ENCODE assay signal across 1 cellular context in the genomic region with DNA sequence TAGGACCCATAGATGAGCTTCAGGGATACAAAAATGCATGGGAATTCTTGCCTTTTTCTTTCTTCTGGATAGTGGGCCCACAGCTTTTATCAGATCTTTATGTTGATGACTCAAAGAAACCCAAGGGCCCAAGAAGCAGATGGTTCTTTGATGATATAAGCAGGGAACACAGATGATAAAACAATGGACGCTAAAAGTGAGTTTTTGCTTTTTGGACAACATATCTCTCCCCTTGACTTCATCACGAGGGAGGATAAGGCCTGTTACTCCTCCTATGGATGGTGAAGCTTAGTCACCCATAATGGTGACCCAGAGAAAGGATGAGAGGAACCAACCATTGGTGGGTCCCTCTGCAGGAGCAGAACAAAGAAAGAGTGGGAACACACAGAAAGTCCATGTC.
TF ChIP-seq lines count a peak whose summit lies in the region.

No MANE protein-coding gene starts in this region.

TF ChIP-seq in K562, 482 proteins besides CTCF, POLR2A, EP300 and RAD21 (continued from another document and continues in another):
- TF ChIP-seq, protein P1, sequence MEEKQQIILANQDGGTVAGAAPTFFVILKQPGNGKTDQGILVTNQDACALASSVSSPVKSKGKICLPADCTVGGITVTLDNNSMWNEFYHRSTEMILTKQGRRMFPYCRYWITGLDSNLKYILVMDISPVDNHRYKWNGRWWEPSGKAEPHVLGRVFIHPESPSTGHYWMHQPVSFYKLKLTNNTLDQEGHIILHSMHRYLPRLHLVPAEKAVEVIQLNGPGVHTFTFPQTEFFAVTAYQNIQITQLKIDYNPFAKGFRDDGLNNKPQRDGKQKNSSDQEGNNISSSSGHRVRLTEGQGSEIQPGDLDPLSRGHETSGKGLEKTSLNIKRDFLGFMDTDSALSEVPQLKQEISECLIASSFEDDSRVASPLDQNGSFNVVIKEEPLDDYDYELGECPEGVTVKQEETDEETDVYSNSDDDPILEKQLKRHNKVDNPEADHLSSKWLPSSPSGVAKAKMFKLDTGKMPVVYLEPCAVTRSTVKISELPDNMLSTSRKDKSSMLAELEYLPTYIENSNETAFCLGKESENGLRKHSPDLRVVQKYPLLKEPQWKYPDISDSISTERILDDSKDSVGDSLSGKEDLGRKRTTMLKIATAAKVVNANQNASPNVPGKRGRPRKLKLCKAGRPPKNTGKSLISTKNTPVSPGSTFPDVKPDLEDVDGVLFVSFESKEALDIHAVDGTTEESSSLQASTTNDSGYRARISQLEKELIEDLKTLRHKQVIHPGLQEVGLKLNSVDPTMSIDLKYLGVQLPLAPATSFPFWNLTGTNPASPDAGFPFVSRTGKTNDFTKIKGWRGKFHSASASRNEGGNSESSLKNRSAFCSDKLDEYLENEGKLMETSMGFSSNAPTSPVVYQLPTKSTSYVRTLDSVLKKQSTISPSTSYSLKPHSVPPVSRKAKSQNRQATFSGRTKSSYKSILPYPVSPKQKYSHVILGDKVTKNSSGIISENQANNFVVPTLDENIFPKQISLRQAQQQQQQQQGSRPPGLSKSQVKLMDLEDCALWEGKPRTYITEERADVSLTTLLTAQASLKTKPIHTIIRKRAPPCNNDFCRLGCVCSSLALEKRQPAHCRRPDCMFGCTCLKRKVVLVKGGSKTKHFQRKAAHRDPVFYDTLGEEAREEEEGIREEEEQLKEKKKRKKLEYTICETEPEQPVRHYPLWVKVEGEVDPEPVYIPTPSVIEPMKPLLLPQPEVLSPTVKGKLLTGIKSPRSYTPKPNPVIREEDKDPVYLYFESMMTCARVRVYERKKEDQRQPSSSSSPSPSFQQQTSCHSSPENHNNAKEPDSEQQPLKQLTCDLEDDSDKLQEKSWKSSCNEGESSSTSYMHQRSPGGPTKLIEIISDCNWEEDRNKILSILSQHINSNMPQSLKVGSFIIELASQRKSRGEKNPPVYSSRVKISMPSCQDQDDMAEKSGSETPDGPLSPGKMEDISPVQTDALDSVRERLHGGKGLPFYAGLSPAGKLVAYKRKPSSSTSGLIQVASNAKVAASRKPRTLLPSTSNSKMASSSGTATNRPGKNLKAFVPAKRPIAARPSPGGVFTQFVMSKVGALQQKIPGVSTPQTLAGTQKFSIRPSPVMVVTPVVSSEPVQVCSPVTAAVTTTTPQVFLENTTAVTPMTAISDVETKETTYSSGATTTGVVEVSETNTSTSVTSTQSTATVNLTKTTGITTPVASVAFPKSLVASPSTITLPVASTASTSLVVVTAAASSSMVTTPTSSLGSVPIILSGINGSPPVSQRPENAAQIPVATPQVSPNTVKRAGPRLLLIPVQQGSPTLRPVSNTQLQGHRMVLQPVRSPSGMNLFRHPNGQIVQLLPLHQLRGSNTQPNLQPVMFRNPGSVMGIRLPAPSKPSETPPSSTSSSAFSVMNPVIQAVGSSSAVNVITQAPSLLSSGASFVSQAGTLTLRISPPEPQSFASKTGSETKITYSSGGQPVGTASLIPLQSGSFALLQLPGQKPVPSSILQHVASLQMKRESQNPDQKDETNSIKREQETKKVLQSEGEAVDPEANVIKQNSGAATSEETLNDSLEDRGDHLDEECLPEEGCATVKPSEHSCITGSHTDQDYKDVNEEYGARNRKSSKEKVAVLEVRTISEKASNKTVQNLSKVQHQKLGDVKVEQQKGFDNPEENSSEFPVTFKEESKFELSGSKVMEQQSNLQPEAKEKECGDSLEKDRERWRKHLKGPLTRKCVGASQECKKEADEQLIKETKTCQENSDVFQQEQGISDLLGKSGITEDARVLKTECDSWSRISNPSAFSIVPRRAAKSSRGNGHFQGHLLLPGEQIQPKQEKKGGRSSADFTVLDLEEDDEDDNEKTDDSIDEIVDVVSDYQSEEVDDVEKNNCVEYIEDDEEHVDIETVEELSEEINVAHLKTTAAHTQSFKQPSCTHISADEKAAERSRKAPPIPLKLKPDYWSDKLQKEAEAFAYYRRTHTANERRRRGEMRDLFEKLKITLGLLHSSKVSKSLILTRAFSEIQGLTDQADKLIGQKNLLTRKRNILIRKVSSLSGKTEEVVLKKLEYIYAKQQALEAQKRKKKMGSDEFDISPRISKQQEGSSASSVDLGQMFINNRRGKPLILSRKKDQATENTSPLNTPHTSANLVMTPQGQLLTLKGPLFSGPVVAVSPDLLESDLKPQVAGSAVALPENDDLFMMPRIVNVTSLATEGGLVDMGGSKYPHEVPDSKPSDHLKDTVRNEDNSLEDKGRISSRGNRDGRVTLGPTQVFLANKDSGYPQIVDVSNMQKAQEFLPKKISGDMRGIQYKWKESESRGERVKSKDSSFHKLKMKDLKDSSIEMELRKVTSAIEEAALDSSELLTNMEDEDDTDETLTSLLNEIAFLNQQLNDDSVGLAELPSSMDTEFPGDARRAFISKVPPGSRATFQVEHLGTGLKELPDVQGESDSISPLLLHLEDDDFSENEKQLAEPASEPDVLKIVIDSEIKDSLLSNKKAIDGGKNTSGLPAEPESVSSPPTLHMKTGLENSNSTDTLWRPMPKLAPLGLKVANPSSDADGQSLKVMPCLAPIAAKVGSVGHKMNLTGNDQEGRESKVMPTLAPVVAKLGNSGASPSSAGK (IDR thresholded peaks at IDR 0.05), result 0 out of 2 replicates have a peak, but pooled peaks have one; percentile 9
- TF ChIP-seq, protein P2, sequence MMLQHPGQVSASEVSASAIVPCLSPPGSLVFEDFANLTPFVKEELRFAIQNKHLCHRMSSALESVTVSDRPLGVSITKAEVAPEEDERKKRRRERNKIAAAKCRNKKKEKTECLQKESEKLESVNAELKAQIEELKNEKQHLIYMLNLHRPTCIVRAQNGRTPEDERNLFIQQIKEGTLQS (IDR thresholded peaks at IDR 0.05), result peak; percentile 86
- TF ChIP-seq, protein P2 (CRISPR knock-in tag; conservative IDR thresholded peaks at IDR 0.05), result 0 out of 2 replicates have a peak, but pooled peaks have one; percentile 36
- TF ChIP-seq CREB1 (IDR thresholded peaks at IDR 0.05), result 0 out of 2 replicates have a peak, but pooled peaks have one; percentile 29
- no peak for TF ChIP-seq CREB1 (CRISPR knock-in tag; IDR thresholded peaks at IDR 0.05)
- TF ChIP-seq, protein P3, sequence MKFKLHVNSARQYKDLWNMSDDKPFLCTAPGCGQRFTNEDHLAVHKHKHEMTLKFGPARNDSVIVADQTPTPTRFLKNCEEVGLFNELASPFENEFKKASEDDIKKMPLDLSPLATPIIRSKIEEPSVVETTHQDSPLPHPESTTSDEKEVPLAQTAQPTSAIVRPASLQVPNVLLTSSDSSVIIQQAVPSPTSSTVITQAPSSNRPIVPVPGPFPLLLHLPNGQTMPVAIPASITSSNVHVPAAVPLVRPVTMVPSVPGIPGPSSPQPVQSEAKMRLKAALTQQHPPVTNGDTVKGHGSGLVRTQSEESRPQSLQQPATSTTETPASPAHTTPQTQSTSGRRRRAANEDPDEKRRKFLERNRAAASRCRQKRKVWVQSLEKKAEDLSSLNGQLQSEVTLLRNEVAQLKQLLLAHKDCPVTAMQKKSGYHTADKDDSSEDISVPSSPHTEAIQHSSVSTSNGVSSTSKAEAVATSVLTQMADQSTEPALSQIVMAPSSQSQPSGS (CRISPR knock-in tag; IDR thresholded peaks at IDR 0.05), result no peak
- peak; percentile 52 for TF ChIP-seq C11orf30 (IDR thresholded peaks at IDR 0.05; ENCODE audit: low read depth)
- TF ChIP-seq NR2C1 (IDR thresholded peaks at IDR 0.05), result no peak
- peak; percentile 51 for TF ChIP-seq NR2C1 (tag; IDR thresholded peaks at IDR 0.05)
- peak; percentile 96 for TF ChIP-seq DPF2 (IDR thresholded peaks at IDR 0.05)
- peak; percentile 97 for TF ChIP-seq FOSL1 (tag; conservative IDR thresholded peaks at IDR 0.05)
- no peak for TF ChIP-seq ARID2 (IDR thresholded peaks at IDR 0.05)
- no peak for TF ChIP-seq IRF2 (CRISPR knock-in tag; IDR thresholded peaks at IDR 0.05)
- TF ChIP-seq, protein P4, sequence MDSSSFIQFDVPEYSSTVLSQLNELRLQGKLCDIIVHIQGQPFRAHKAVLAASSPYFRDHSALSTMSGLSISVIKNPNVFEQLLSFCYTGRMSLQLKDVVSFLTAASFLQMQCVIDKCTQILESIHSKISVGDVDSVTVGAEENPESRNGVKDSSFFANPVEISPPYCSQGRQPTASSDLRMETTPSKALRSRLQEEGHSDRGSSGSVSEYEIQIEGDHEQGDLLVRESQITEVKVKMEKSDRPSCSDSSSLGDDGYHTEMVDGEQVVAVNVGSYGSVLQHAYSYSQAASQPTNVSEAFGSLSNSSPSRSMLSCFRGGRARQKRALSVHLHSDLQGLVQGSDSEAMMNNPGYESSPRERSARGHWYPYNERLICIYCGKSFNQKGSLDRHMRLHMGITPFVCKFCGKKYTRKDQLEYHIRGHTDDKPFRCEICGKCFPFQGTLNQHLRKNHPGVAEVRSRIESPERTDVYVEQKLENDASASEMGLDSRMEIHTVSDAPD (CRISPR knock-in tag; IDR thresholded peaks at IDR 0.05), result no peak
- TF ChIP-seq JUND (IDR thresholded peaks at IDR 0.05; ENCODE audit: borderline replicate concordance, low read depth, low read length), result peak; percentile 89
- TF ChIP-seq JUND (tag; IDR thresholded peaks at IDR 0.05; ENCODE audit: borderline replicate concordance, low read depth, low read length), result peak; percentile 76; the same call in 2 of the 3 replicates
- no peak for TF ChIP-seq PCBP2 (IDR thresholded peaks at IDR 0.05; ENCODE audit: low read depth, low read length, poor library complexity, severe bottlenecking)
- no peak for TF ChIP-seq HMG20A (CRISPR knock-in tag; conservative IDR thresholded peaks at IDR 0.05)
- TF ChIP-seq MEIS2 (IDR thresholded peaks at IDR 0.05; ENCODE audit: partially characterized antibody), result peak; percentile 6
- peak; percentile 80 for TF ChIP-seq CBFA2T2 (conservative IDR thresholded peaks at IDR 0.05)
- TF ChIP-seq LEF1 (IDR thresholded peaks at IDR 0.05), result peak; percentile 100
- peak in 1 of 2 experiments; percentile 49; a peak in 1 of 4 replicates for TF ChIP-seq TRIM24 (IDR thresholded peaks at IDR 0.05)
- TF ChIP-seq RNF2 (IDR thresholded peaks at IDR 0.05), result peak; percentile 48; the same call in 1 of the 2 replicates
- peak; percentile 39 for TF ChIP-seq NFE2 (IDR thresholded peaks at IDR 0.05; ENCODE audit: low read depth)
- TF ChIP-seq, protein P5, sequence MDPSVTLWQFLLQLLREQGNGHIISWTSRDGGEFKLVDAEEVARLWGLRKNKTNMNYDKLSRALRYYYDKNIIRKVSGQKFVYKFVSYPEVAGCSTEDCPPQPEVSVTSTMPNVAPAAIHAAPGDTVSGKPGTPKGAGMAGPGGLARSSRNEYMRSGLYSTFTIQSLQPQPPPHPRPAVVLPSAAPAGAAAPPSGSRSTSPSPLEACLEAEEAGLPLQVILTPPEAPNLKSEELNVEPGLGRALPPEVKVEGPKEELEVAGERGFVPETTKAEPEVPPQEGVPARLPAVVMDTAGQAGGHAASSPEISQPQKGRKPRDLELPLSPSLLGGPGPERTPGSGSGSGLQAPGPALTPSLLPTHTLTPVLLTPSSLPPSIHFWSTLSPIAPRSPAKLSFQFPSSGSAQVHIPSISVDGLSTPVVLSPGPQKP (CRISPR knock-in tag; IDR thresholded peaks at IDR 0.05), result no peak
- TF ChIP-seq, protein P6, sequence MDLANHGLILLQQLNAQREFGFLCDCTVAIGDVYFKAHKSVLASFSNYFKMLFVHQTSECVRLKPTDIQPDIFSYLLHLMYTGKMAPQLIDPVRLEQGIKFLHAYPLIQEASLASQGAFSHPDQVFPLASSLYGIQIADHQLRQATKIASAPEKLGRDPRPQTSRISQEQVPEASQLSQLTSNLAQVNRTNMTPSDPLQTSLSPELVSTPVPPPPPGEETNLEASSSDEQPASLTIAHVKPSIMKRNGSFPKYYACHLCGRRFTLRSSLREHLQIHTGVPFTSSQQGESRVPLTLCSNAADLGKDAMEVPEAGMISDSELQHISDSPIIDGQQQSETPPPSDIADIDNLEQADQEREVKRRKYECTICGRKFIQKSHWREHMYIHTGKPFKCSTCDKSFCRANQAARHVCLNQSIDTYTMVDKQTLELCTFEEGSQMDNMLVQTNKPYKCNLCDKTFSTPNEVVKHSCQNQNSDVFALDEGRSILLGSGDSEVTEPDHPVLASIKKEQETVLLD (IDR thresholded peaks at IDR 0.05), result 0 out of 2 replicates have a peak, but pooled peaks have one; percentile 13
- peak; percentile 71 to 79; a peak in 2 of 4 replicates for TF ChIP-seq KDM1A (IDR thresholded peaks at IDR 0.05)
- TF ChIP-seq, protein P7, sequence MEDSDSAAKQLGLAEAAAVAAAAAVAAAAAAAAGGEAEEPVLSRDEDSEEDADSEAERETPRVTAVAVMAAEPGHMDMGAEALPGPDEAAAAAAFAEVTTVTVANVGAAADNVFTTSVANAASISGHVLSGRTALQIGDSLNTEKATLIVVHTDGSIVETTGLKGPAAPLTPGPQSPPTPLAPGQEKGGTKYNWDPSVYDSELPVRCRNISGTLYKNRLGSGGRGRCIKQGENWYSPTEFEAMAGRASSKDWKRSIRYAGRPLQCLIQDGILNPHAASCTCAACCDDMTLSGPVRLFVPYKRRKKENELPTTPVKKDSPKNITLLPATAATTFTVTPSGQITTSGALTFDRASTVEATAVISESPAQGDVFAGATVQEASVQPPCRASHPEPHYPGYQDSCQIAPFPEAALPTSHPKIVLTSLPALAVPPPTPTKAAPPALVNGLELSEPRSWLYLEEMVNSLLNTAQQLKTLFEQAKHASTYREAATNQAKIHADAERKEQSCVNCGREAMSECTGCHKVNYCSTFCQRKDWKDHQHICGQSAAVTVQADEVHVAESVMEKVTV (CRISPR knock-in tag; IDR thresholded peaks at IDR 0.05), result no peak
- TF ChIP-seq ZNF184 (CRISPR knock-in tag; IDR thresholded peaks at IDR 0.05), result no peak
- peak; percentile 65 for TF ChIP-seq GATA2 (CRISPR knock-in tag; IDR thresholded peaks at IDR 0.05)
- TF ChIP-seq TAL1 (IDR thresholded peaks at IDR 0.05), result peak; percentile 84
- TF ChIP-seq, protein P8, sequence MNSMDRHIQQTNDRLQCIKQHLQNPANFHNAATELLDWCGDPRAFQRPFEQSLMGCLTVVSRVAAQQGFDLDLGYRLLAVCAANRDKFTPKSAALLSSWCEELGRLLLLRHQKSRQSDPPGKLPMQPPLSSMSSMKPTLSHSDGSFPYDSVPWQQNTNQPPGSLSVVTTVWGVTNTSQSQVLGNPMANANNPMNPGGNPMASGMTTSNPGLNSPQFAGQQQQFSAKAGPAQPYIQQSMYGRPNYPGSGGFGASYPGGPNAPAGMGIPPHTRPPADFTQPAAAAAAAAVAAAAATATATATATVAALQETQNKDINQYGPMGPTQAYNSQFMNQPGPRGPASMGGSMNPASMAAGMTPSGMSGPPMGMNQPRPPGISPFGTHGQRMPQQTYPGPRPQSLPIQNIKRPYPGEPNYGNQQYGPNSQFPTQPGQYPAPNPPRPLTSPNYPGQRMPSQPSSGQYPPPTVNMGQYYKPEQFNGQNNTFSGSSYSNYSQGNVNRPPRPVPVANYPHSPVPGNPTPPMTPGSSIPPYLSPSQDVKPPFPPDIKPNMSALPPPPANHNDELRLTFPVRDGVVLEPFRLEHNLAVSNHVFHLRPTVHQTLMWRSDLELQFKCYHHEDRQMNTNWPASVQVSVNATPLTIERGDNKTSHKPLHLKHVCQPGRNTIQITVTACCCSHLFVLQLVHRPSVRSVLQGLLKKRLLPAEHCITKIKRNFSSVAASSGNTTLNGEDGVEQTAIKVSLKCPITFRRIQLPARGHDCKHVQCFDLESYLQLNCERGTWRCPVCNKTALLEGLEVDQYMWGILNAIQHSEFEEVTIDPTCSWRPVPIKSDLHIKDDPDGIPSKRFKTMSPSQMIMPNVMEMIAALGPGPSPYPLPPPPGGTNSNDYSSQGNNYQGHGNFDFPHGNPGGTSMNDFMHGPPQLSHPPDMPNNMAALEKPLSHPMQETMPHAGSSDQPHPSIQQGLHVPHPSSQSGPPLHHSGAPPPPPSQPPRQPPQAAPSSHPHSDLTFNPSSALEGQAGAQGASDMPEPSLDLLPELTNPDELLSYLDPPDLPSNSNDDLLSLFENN (IDR thresholded peaks at IDR 0.05; ENCODE audit: low read depth in 2 of 2, low read length in 2 of 2), result 0 out of 4 replicates have a peak, but pooled peaks of 1 of the 2 experiments have one; percentile 33
- peak in 1 of 2 experiments; percentile 15; a peak in 1 of 4 replicates for TF ChIP-seq FOXK2 (conservative IDR thresholded peaks at IDR 0.05 in 1 of 2, IDR thresholded peaks at IDR 0.05 in 1 of 2; ENCODE audit: low read depth in 2 of 2)
- TF ChIP-seq MXI1 (IDR thresholded peaks at IDR 0.05; ENCODE audit: low read depth, low read length), result no peak
